Comparison of ENCODE assay signal across 16 cellular contexts in the genomic region with DNA sequence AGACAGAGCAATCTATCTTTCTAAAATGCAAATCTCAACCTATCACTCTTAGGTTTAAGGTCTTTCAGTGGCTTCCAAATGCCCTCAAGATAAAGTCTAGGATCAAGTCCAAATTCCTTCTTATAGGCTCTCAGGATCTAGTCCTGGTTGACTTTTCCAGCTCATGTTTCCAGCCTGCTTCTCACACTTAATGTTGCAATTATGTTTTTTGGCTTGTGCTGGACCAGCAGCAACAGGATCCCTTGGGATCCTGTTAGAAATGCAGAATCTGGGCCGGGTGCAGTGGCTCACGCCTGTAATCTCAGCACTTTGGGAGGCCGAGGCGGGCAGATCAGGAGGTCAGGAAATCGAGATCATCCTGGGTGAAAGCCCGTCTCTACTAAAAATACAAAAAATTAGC. TPM values are rescaled to one million over a fixed set of nuclear protein-coding genes. Genes with fewer than 3 reads are reported as not detected.
DNase-seq lines count a peak whose midpoint lies in the region; ATAC-seq and TF ChIP-seq lines count a peak whose summit lies in the region.
"Had no signal": no experiment of that assay in that cellular context is flagged by ENCODE, and none has a peak within 500 bp of the region (broad histone marks: within the 10 kb centered on the region; RNA-seq: fewer than 3 reads in every experiment).

No MANE protein-coding gene starts in this region.

- intact Hi-C loops in Right ventricle myocardium superior (cut with DNase I): no loop called here
- intact Hi-C loops in cardiac septum (cut with DNase I): no loop called here
- intact Hi-C loops in sciatic nerve (cut with DNase I): no loop called here

- ATAC-seq in Right ventricle myocardium superior (ENCODE audit: poor library complexity) (peak; percentile 53), sciatic nerve (peak; percentile 10), GM21825 (IDR thresholded peaks at IDR 0.05; ENCODE audit: unreplicated experiment) (no peak)
- ATAC-seq: A549 had no signal

- no peaks in the 10 kb centered on the region for H3K36me3 ChIP-seq in adipocyte (ENCODE audit: control insufficient read depth, insufficient read depth, low read length, severe bottlenecking)
- H3K36me3 ChIP-seq: HAP-1 had no signal

- H3K4me1 ChIP-seq in adipocyte (ENCODE audit: control insufficient read depth, insufficient read depth, low read length): peaks cover 9% of the 10 kb centered on the region
- H3K4me1 ChIP-seq: A549, Caco-2, HAP-1 had no signal

- no peak for TF ChIP-seq CTCF in fibroblast of mammary gland (conservative IDR thresholded peaks at IDR 0.05; ENCODE audit: control insufficient read depth, insufficient read depth, low read depth, low read length)

- no peaks in the 10 kb centered on the region for H3K27me3 ChIP-seq in adipocyte (replicated peaks; ENCODE audit: control insufficient read depth, insufficient read depth, low read length)

- no peaks in the 10 kb centered on the region for H3K9me3 ChIP-seq in adipocyte (ENCODE audit: control insufficient read depth, low read length)
- H3K9me3 ChIP-seq: A549, Caco-2 had no signal

- H3K9ac ChIP-seq in adipocyte (ENCODE audit: low read length): no peak overlapping the region
- H3K9ac ChIP-seq: GM23248 had no signal

- DNase-seq in Right ventricle myocardium superior: no peak
- no peak for DNase-seq in cardiac septum (ENCODE audit: low spot score)
- peak; percentile 26 for DNase-seq in adipocyte (ENCODE audit: low read depth)
- DNase-seq in fibroblast of mammary gland (ENCODE audit: low read depth): peak; percentile 31
- DNase-seq in sciatic nerve (ENCODE audit: low spot score): no peak
- no peak for DNase-seq in NCI-H2029 (lab: John Stamatoyannopoulos, UW)
- no peak for DNase-seq in mucosa of gallbladder (ENCODE audit: low spot score)
- DNase-seq: AML-193; Caco-2; CD4-positive, alpha-beta T cell had no signal

- H3K4me3 ChIP-seq in adipocyte (ENCODE audit: low read length) (peak overlapping the region; percentile 34), fibroblast of mammary gland (ENCODE audit: control insufficient read depth, low read depth, low read length) (no peak overlapping the region)
- H3K4me3 ChIP-seq: A549, GM23248, HAP-1 had no signal

RNA-seq across cellular contexts. Expression of gene GPR33, which starts 10.6 kb away (rescaled TPM):
- total RNA-seq in Right ventricle myocardium superior (not detected), cardiac septum (not detected), sciatic nerve (not detected), mucosa of gallbladder (not detected)
- total RNA-seq: Caco-2; CD4-positive, alpha-beta T cell; GM23248; H4; HT-29 had no signal

RNA-seq across cellular contexts. Expression of gene DTD2, which starts 19.9 kb away (rescaled TPM):
- total RNA-seq in Right ventricle myocardium superior (7.0 TPM), cardiac septum (5.6 TPM), sciatic nerve (22.3 TPM), mucosa of gallbladder (16.6 TPM)

RNA-seq across cellular contexts. Expression of gene HEATR5A, which starts 56.9 kb away (rescaled TPM):
- total RNA-seq in Right ventricle myocardium superior (47.8 TPM), cardiac septum (49.5 TPM), sciatic nerve (65.1 TPM), mucosa of gallbladder (41.6 TPM)

Comparison
In these comparisons a context has a peak if more than half of its experiments do, and no peak if none do; other contexts are left out.
1. DNase-seq: peak in adipocyte (single experiment) and fibroblast of mammary gland (single experiment); none in Right ventricle myocardium superior (single experiment), cardiac septum (single experiment), sciatic nerve (single experiment), NCI-H2029 (single experiment) and mucosa of gallbladder (single experiment).